Comparison of ENCODE assay signal across 1 cellular context in genomic region chr2:68362069-68362468, GRCh38.
TF ChIP-seq lines count a peak whose summit lies in the region.

No MANE protein-coding gene starts in this region.

TF ChIP-seq in H1, 55 proteins besides CTCF, POLR2A, EP300 and RAD21:
- TF ChIP-seq KDM1A (IDR thresholded peaks at IDR 0.05; ENCODE audit: borderline replicate concordance, low read length) (no peak), SP2 (IDR thresholded peaks at IDR 0.05; ENCODE audit: low read length) (no peak), MAFK (IDR thresholded peaks at IDR 0.05; ENCODE audit: low read depth, low read length) (peak; percentile 35; the same call in 1 of the 2 replicates), E2F6 (IDR thresholded peaks at IDR 0.05) (peak; percentile 95), CHD2 (IDR thresholded peaks at IDR 0.05; ENCODE audit: low read length) (0 out of 2 replicates have a peak, but pooled peaks have one; percentile 69), SRF (IDR thresholded peaks at IDR 0.05; ENCODE audit: low read depth, low read length) (no peak), RBBP5 (IDR thresholded peaks at IDR 0.05; ENCODE audit: borderline replicate concordance, low read depth, low read length) (no peak), KDM4A (IDR thresholded peaks at IDR 0.05; ENCODE audit: low read depth, low read length, severe bottlenecking) (no peak), HDAC2 (IDR thresholded peaks at IDR 0.05; ENCODE audit: borderline replicate concordance in 1 of 2, low read depth in 2 of 2, low read length in 2 of 2) (no peak), BCL11A (IDR thresholded peaks at IDR 0.05; ENCODE audit: low read depth in 2 of 2, low read length in 2 of 2) (no peak), CBX5 (IDR thresholded peaks at IDR 0.05; ENCODE audit: low read depth, low read length) (no peak), KDM5A (IDR thresholded peaks at IDR 0.05; ENCODE audit: low read length) (no peak), JUN (IDR thresholded peaks at IDR 0.05; ENCODE audit: low read depth, low read length) (no peak), TBP (IDR thresholded peaks at IDR 0.05; ENCODE audit: low read depth, low read length) (no peak), RNF2 (IDR thresholded peaks at IDR 0.05; ENCODE audit: borderline replicate concordance, low read depth, low read length, missing control alignments, poor library complexity, severe bottlenecking) (no peak), BACH1 (IDR thresholded peaks at IDR 0.05; ENCODE audit: low read length) (no peak), SAP30 (IDR thresholded peaks at IDR 0.05; ENCODE audit: insufficient read depth, insufficient replicate concordance, low read length) (no peak), POU5F1 (IDR thresholded peaks at IDR 0.05; ENCODE audit: low read depth, low read length) (no peak), CHD1 (IDR thresholded peaks at IDR 0.05; ENCODE audit: low read depth, low read length) (no peak), YY1 (IDR thresholded peaks at IDR 0.05; ENCODE audit: low read depth, low read length) (peak; percentile 87), TEAD4 (IDR thresholded peaks at IDR 0.05; ENCODE audit: low read depth, low read length) (peak; percentile 63), SP1 (IDR thresholded peaks at IDR 0.05; ENCODE audit: low read depth, low read length) (0 out of 2 replicates have a peak, but pooled peaks have one; percentile 23), POLR2AphosphoS5 (IDR thresholded peaks at IDR 0.05; ENCODE audit: low read depth, low read length) (no peak), SIX5 (IDR thresholded peaks at IDR 0.05; ENCODE audit: low read depth, low read length) (no peak), EGR1 (IDR thresholded peaks at IDR 0.05; ENCODE audit: borderline replicate concordance, low read depth, low read length) (no peak), SP4 (IDR thresholded peaks at IDR 0.05; ENCODE audit: low read length) (no peak), CHD7 (IDR thresholded peaks at IDR 0.05; ENCODE audit: insufficient replicate concordance, low read length) (no peak), BRCA1 (IDR thresholded peaks at IDR 0.05; ENCODE audit: low read depth, low read length) (no peak), SIN3A (conservative IDR thresholded peaks at IDR 0.05 in 1 of 2, IDR thresholded peaks at IDR 0.05 in 1 of 2; ENCODE audit: low read depth in 1 of 2, low read length in 2 of 2) (no peak; a peak in 1 of 4 replicates), PHF8 (conservative IDR thresholded peaks at IDR 0.05; ENCODE audit: low read depth, low read length) (no peak), RFX5 (IDR thresholded peaks at IDR 0.05; ENCODE audit: borderline replicate concordance, low read depth, low read length) (no peak), SIRT6 (IDR thresholded peaks at IDR 0.05; ENCODE audit: low read length) (no peak), TAF1 (IDR thresholded peaks at IDR 0.05; ENCODE audit: low read depth, low read length) (peak; percentile 55; the same call in 1 of the 2 replicates), ASH2L (IDR thresholded peaks at IDR 0.05; ENCODE audit: low read length) (peak; percentile 40), HDAC6 (IDR thresholded peaks at IDR 0.05; ENCODE audit: low read depth, low read length) (no peak), CBX8 (IDR thresholded peaks at IDR 0.05; ENCODE audit: borderline replicate concordance, low read depth, low read length) (no peak), CTBP2 (IDR thresholded peaks at IDR 0.05; ENCODE audit: borderline replicate concordance, insufficient read depth, insufficient read length, low read length) (no peak), RXRA (IDR thresholded peaks at IDR 0.05; ENCODE audit: insufficient read depth, low read depth, low read length) (no peak), CEBPB (IDR thresholded peaks at IDR 0.05; ENCODE audit: low read depth, low read length) (no peak), NRF1 (IDR thresholded peaks at IDR 0.05; ENCODE audit: low read depth, low read length) (no peak), CREB1 (IDR thresholded peaks at IDR 0.05) (peak; percentile 90), FOSL1 (IDR thresholded peaks at IDR 0.05; ENCODE audit: insufficient read depth, low read depth, low read length) (no peak), JUND (IDR thresholded peaks at IDR 0.05; ENCODE audit: low read length) (peak; percentile 55; the same call in 1 of the 2 replicates), GTF2F1 (IDR thresholded peaks at IDR 0.05; ENCODE audit: borderline replicate concordance, low read depth, low read length) (no peak), EZH2 (IDR thresholded peaks at IDR 0.05; ENCODE audit: low read depth, low read length, severe bottlenecking) (no peak), ZNF274 (IDR thresholded peaks at IDR 0.05; ENCODE audit: borderline replicate concordance, extremely low read depth, low read length) (no peak), ATF2 (IDR thresholded peaks at IDR 0.05; ENCODE audit: low read length) (peak; percentile 66; the same call in 1 of the 2 replicates), GABPA (IDR thresholded peaks at IDR 0.05; ENCODE audit: borderline replicate concordance, insufficient read depth, low read length) (no peak), ATF3 (IDR thresholded peaks at IDR 0.05; ENCODE audit: insufficient read depth, low read depth, low read length) (peak; percentile 77), SUZ12 (IDR thresholded peaks at IDR 0.05; ENCODE audit: low read length) (no peak), NANOG (IDR thresholded peaks at IDR 0.05; ENCODE audit: insufficient read depth, low read depth, low read length, poor library complexity, severe bottlenecking) (peak; percentile 27), MAX (IDR thresholded peaks at IDR 0.05) (peak; percentile 100), TAF7 (optimal IDR thresholded peaks at IDR 0.05; ENCODE audit: borderline replicate concordance, low read depth, low read length) (no peak), TCF12 (IDR thresholded peaks at IDR 0.05; ENCODE audit: low read depth, low read length) (no peak), USF2 (IDR thresholded peaks at IDR 0.05; ENCODE audit: low read length) (peak; percentile 69)
TF ChIP-seq in H1: peak in this region for 15.
